8 cellular contexts compared by ENCODE assay signal in genomic region chr6:93416575-93417420, GRCh38. TPM values are rescaled to one million over a fixed set of nuclear protein-coding genes. Genes with fewer than 3 reads are reported as not detected.
A peak's percentile ranks its signal among the peaks of the same experiment; 100 is the strongest.
DNase-seq lines count a peak whose midpoint lies in the region; TF ChIP-seq lines count a peak whose summit lies in the region.

No MANE protein-coding gene starts in this region.

- WGBS in mesodermal cell (ENCODE audit: insufficient coverage in 2 of 2), 2 experiments: 0 to 1% methylated on average over 40 to 46 of the region's 76 CpGs

- no peak for TF ChIP-seq CTCF in coronary artery (IDR thresholded peaks at IDR 0.05)

- no peaks in the 10 kb centered on the region for H3K36me3 ChIP-seq in mesodermal cell (ENCODE audit: control insufficient read depth, insufficient read depth, low read length)

- no peak overlapping the region for H3K27ac ChIP-seq in coronary artery
- no peak overlapping the region for H3K27ac ChIP-seq in mesodermal cell (ENCODE audit: low read depth, low read length, severe bottlenecking)

- H3K4me3 ChIP-seq in coronary artery (peak overlapping the region; percentile 73), mesodermal cell (ENCODE audit: extremely low read depth, insufficient read depth, low read length, poor library complexity, severe bottlenecking) (peak overlapping the region; percentile 78)

- H3K4me1 ChIP-seq in mesodermal cell (ENCODE audit: control insufficient read depth, insufficient read depth, low read length, poor library complexity, severe bottlenecking): no peaks in the 10 kb centered on the region

- no peaks in the 10 kb centered on the region for H3K9me3 ChIP-seq in mesodermal cell (ENCODE audit: control insufficient read depth, low read length)

- peak; percentile 76 to 85 for DNase-seq in NCI-H2081 (lab: John Stamatoyannopoulos, UW)
- no peak for DNase-seq in NCI-H2081 treated with DMSO at 0.1 percent for 48 hours (lab: John Stamatoyannopoulos, UW)
- peak; percentile 77 for DNase-seq in NCI-H510A (lab: John Stamatoyannopoulos, UW)
- DNase-seq in coronary artery (ENCODE audit: low spot score): no peak
- DNase-seq in ureter (ENCODE audit: low spot score): peak; percentile 42
- no peak for DNase-seq in inferior parietal cortex (ENCODE audit: extremely low spot score)
- no peak for DNase-seq in activated effector memory CD4-positive, alpha-beta T cell treated with anti-CD3 and anti-CD28 coated beads, Interleukin-2, amount 50 U/mL, for 16 hours

RNA-seq across cellular contexts. Expression of gene EPHA7, which starts 2.6 kb away (rescaled TPM):
- polyA plus RNA-seq in mesodermal cell (2013, experiment 1 of 2): 25.4 TPM
- polyA plus RNA-seq in mesodermal cell (2013, experiment 2 of 2): 34.3 TPM
- 4.6 TPM for total RNA-seq in ureter

Comparison
In these comparisons a context has a peak if more than half of its experiments do, and no peak if none do; other contexts are left out.
1. DNase-seq: peak in NCI-H2081 (2 of 2), NCI-H510A (single experiment) and ureter (single experiment); none in NCI-H2081 treated with DMSO at 0.1 percent for 48 hours (single experiment), coronary artery (single experiment), inferior parietal cortex (single experiment) and activated effector memory CD4-positive, alpha-beta T cell treated with anti-CD3 and anti-CD28 coated beads, Interleukin-2, amount 50 U/mL, for 16 hours (single experiment).